ENCODE assay signal across 18 cellular contexts in the genomic region with DNA sequence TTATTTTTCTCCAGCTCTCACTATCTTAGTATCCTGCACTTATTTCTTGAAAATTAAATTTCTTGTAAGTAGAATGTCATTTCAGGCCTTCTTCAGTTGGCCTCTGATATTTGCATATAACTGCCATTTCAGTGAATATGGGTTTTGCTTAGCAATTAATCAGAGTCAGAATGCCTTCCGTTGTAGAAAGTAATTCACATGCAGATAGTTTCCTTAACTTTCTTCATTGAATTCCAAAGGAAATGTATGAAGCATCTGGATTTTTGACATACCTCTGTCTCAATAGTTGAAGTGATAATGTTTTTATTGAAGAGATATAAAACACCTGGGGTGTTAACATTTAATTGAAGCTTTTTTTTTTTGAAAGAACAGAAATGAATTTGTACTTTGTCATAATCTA.
A peak's percentile ranks its signal among the peaks of the same experiment; 100 is the strongest.
DNase-seq lines count a peak whose midpoint lies in the region; ATAC-seq, FAIRE-seq and TF ChIP-seq lines count a peak whose summit lies in the region.
"Had no signal": no experiment of that assay in that cellular context is flagged by ENCODE, and none has a peak within 500 bp of the region (broad histone marks: within the 10 kb centered on the region; RNA-seq: fewer than 3 reads in every experiment).

No MANE protein-coding gene starts in this region.

- no peak overlapping the region for H3K14ac ChIP-seq in H1 (ENCODE audit: insufficient read length)

- H3K4ac ChIP-seq in H1 (replicated peaks; ENCODE audit: insufficient read length, low read depth, low read length) = no peak overlapping the region

- H4K91ac ChIP-seq in H1 (replicated peaks; ENCODE audit: insufficient read length, low read length) = no peak overlapping the region

- DNase-seq in H1 (ENCODE audit: low read depth in 1 of 2, low spot score in 2 of 2) = peak in 1 of 2 experiments; percentile 15
- peak; percentile 29 for DNase-seq in iPS DF 6.9 (ENCODE audit: low read depth, low spot score)
- no peak for DNase-seq in NCI-H2107 (lab: John Stamatoyannopoulos, UW)
- DNase-seq in effector memory CD4-positive, alpha-beta T cell = no peak
- no peak for DNase-seq in pons (ENCODE audit: low spot score)
- DNase-seq: ACHN; BE2C; C1 segment of cervical spinal cord; Caco-2; CD4-positive, CD25-positive, alpha-beta regulatory T cell; DMS79 treated with DMSO at 0.1 percent for 48 hours; GF-D8; HCEC 1CT; KG1 had no signal

- TF ChIP-seq EP300 in H1 (IDR thresholded peaks at IDR 0.05; ENCODE audit: borderline replicate concordance in 1 of 2, low read depth in 2 of 2, low read length in 2 of 2) = 0 out of 3 replicates have a peak, but pooled peaks of 1 of the 2 experiments have one; percentile 5

- H4K5ac ChIP-seq in H1 (ENCODE audit: insufficient read length, low read depth, low read length) = no peak overlapping the region

- H3K4me1 ChIP-seq in HUES48 (ENCODE audit: control insufficient read depth, insufficient read depth, low read length) (peaks cover 42% of the 10 kb centered on the region), H1 (replicated peaks in 1 of 4; ENCODE audit: control insufficient read depth in 3 of 4, insufficient read depth in 4 of 4, low read length in 3 of 4) (peaks cover 0 to 3% (median 0%) of the 10 kb centered on the region in 4 experiments; a peak in 2 of 7 replicates), iPS DF 6.9 (ENCODE audit: control insufficient read depth, insufficient read depth, low read length) (peaks cover 3% of the 10 kb centered on the region; the same call in 1 of the 2 replicates)
- H3K4me1 ChIP-seq in effector memory CD4-positive, alpha-beta T cell (ENCODE audit: control insufficient read depth, insufficient read depth, low read length, poor library complexity, severe bottlenecking) = no peaks in the 10 kb centered on the region
- H3K4me1 ChIP-seq: BE2C, Caco-2 had no signal

- H3K9me3 ChIP-seq in HUES48 (ENCODE audit: control insufficient read depth, insufficient read depth, low read length) = no peaks in the 10 kb centered on the region
- no peaks in the 10 kb centered on the region for H3K9me3 ChIP-seq in H1 (ENCODE audit: insufficient read depth in 2 of 2, low read depth in 1 of 2, low read length in 1 of 2)
- no peaks in the 10 kb centered on the region for H3K9me3 ChIP-seq in iPS DF 6.9 (ENCODE audit: control insufficient read depth, insufficient read depth, low read length)
- no peaks in the 10 kb centered on the region for H3K9me3 ChIP-seq in effector memory CD4-positive, alpha-beta T cell (ENCODE audit: control insufficient read depth, low read length)
- H3K9me3 ChIP-seq: BE2C, Caco-2 had no signal

- peak overlapping the region; percentile 14; the same call in 1 of the 2 replicates for H3K4me3 ChIP-seq in HUES48 (ENCODE audit: low read depth, low read length)
- H3K4me3 ChIP-seq in H1 (ENCODE audit: extremely low read depth in 1 of 4, insufficient read depth in 2 of 4, low read depth in 3 of 4, low read length in 4 of 4) = 0 out of 8 replicates have a peak overlapping the region, but pooled peaks of 1 of the 4 experiments have one; percentile 23
- H3K4me3 ChIP-seq in iPS DF 6.9 (ENCODE audit: low read length) = no peak overlapping the region
- no peak overlapping the region for H3K4me3 ChIP-seq in effector memory CD4-positive, alpha-beta T cell (ENCODE audit: insufficient read depth, low read depth, low read length, poor library complexity, severe bottlenecking)

- no peaks in the 10 kb centered on the region for H4K20me1 ChIP-seq in H1 (replicated peaks in 1 of 2; ENCODE audit: control insufficient read depth in 1 of 2, insufficient read depth in 2 of 2, low read length in 2 of 2)

- H2BK20ac ChIP-seq in H1 (ENCODE audit: low read length) = no peak overlapping the region

- no peak overlapping the region for H3K56ac ChIP-seq in H1 (replicated peaks; ENCODE audit: insufficient read length, low read depth, low read length)

- H2BK15ac ChIP-seq in H1 (ENCODE audit: low read length) = no peak overlapping the region

- H2AFZ ChIP-seq in H1 (ENCODE audit: low read length) = no peak overlapping the region

- no peaks in the 10 kb centered on the region for H3K23me2 ChIP-seq in H1 (ENCODE audit: low read depth, low read length)

- H3K27ac ChIP-seq in HUES48 (ENCODE audit: low read depth, low read length) = peak overlapping the region; percentile 29
- H3K27ac ChIP-seq in H1 (ENCODE audit: low read depth, low read length) = no peak overlapping the region
- H3K27ac ChIP-seq in iPS DF 6.9 (ENCODE audit: low read length) = no peak overlapping the region
- no peak overlapping the region for H3K27ac ChIP-seq in effector memory CD4-positive, alpha-beta T cell (ENCODE audit: insufficient read depth, low read length, poor library complexity, severe bottlenecking)
- H3K27ac ChIP-seq: HL-60 had no signal

- H2BK12ac ChIP-seq in H1 (ENCODE audit: low read depth, low read length) = no peak overlapping the region

- POLR2A ChIA-PET in H1 (lab: Charles Lee; ENCODE audit: partially characterized antibody) = interaction anchor here (1.0 kb wide), 1 partner anchor 15 kb away, joined by 3 read pairs; no protein-coding TSS in a partner anchor

- H2BK5ac ChIP-seq in H1 (ENCODE audit: low read depth, low read length) = no peak overlapping the region

- H3K36me3 ChIP-seq in HUES48 (ENCODE audit: control insufficient read depth, insufficient read depth, low read length) (no peaks in the 10 kb centered on the region), H1 (ENCODE audit: control insufficient read depth in 2 of 4, insufficient read depth in 4 of 4, low read length in 3 of 4) (no peaks in the 10 kb centered on the region), iPS DF 6.9 (ENCODE audit: control insufficient read depth, insufficient read depth, low read length) (no peaks in the 10 kb centered on the region)
- H3K36me3 ChIP-seq in effector memory CD4-positive, alpha-beta T cell (ENCODE audit: control insufficient read depth, insufficient read depth, low read length) = no peaks in the 10 kb centered on the region
- H3K36me3 ChIP-seq: BE2C had no signal

- no peak overlapping the region for H2AK5ac ChIP-seq in H1 (ENCODE audit: low read depth, low read length)

- H3K9ac ChIP-seq in HUES48 (ENCODE audit: low read depth, low read length) (no peak overlapping the region), H1 (replicated peaks in 1 of 4; ENCODE audit: extremely low read depth in 1 of 4, low read depth in 3 of 4, low read length in 3 of 4) (no peak overlapping the region)

- 0 out of 4 replicates have a peak overlapping the region, but pooled peaks of 1 of the 2 experiments have one; percentile 3 for H3K4me2 ChIP-seq in H1 (ENCODE audit: insufficient read depth in 1 of 2, low read depth in 2 of 2, low read length in 2 of 2)

- H3K18ac ChIP-seq in H1 (ENCODE audit: extremely low read depth, low read length) = no peak overlapping the region

- CTCF ChIA-PET in H1 (lab: Charles Lee; ENCODE audit: partially characterized antibody) = interaction anchor here (1.4 kb wide), 1 partner anchor 12 kb away, joined by 3 read pairs; no protein-coding TSS in a partner anchor

- no peaks in the 10 kb centered on the region for H3K79me1 ChIP-seq in H1 (ENCODE audit: low read depth, low read length)

- TF ChIP-seq POLR2A in H1 (IDR thresholded peaks at IDR 0.05; ENCODE audit: control extremely low read depth in 1 of 2, low read depth in 2 of 2, low read length in 2 of 2) = no peak

- H2BK120ac ChIP-seq in H1 (replicated peaks; ENCODE audit: low read depth, low read length) = no peak overlapping the region

- no peaks in the 10 kb centered on the region for H3K79me2 ChIP-seq in H1 (ENCODE audit: control insufficient read depth in 1 of 2, insufficient read depth in 2 of 2, low read length in 2 of 2)

- no peak for ATAC-seq in HG02970 (IDR thresholded peaks at IDR 0.05; ENCODE audit: low FRiP score, unreplicated experiment)

- no peak for TF ChIP-seq CTCF in H1 (IDR thresholded peaks at IDR 0.05; ENCODE audit: control extremely low read depth in 1 of 3, insufficient read depth in 1 of 3, low read depth in 1 of 3, low read length in 3 of 3)

- no peaks in the 10 kb centered on the region for H3K27me3 ChIP-seq in HUES48 (ENCODE audit: control insufficient read depth, insufficient read depth, low read length)
- no peaks in the 10 kb centered on the region for H3K27me3 ChIP-seq in H1 (replicated peaks in 1 of 4; ENCODE audit: control insufficient read depth in 3 of 4, extremely low read depth in 1 of 4, insufficient read depth in 3 of 4, low read length in 3 of 4)
- no peaks in the 10 kb centered on the region for H3K27me3 ChIP-seq in iPS DF 6.9 (ENCODE audit: control insufficient read depth, insufficient read depth, low read length)
- no peaks in the 10 kb centered on the region for H3K27me3 ChIP-seq in effector memory CD4-positive, alpha-beta T cell (replicated peaks; ENCODE audit: control insufficient read depth, insufficient read depth, low read length, poor library complexity, severe bottlenecking)
- H3K27me3 ChIP-seq: BE2C had no signal

- 0% methylated on average over 1 of the region's 1 CpG; no CpG with 5 or more reads in 1 of the 2 experiments for WGBS in H1 (ENCODE audit: extremely low coverage in 1 of 2, insufficient coverage in 1 of 2, insufficient read length in 1 of 2, insufficient replicate concordance in 2 of 2, low coverage in 1 of 2, low lambda C conversion rate in 2 of 2, missing lambda C conversion rate in 1 of 2), 2 experiments
- no CpG with 5 or more reads among the region's 1 CpG for WGBS in iPS DF 6.9 (ENCODE audit: insufficient coverage, insufficient read length)

- no peak for FAIRE-seq in H1 (lab: Jason Lieb, UNC)
- FAIRE-seq: A204.1 had no signal

- H3K23ac ChIP-seq in H1 (ENCODE audit: insufficient read length) = no peak overlapping the region

- TF ChIP-seq RAD21 in H1 (IDR thresholded peaks at IDR 0.05 in 1 of 2, conservative IDR thresholded peaks at IDR 0.05 in 1 of 2; ENCODE audit: low read depth in 2 of 2, low read length in 2 of 2) = no peak

- H4K8ac ChIP-seq in H1 (ENCODE audit: extremely low read depth, insufficient read depth, low read length) = no peak overlapping the region

TF ChIP-seq in H1, 55 proteins besides CTCF, POLR2A, EP300 and RAD21 (continues in another document):
- no peak for TF ChIP-seq CHD2 (IDR thresholded peaks at IDR 0.05; ENCODE audit: low read length)
- peak; percentile 45; the same call in 1 of the 2 replicates for TF ChIP-seq POU5F1 (IDR thresholded peaks at IDR 0.05; ENCODE audit: low read depth, low read length)
- no peak for TF ChIP-seq RFX5 (IDR thresholded peaks at IDR 0.05; ENCODE audit: borderline replicate concordance, low read depth, low read length)
- no peak for TF ChIP-seq TAF7 (optimal IDR thresholded peaks at IDR 0.05; ENCODE audit: borderline replicate concordance, low read depth, low read length)
- no peak for TF ChIP-seq YY1 (IDR thresholded peaks at IDR 0.05; ENCODE audit: low read depth, low read length)
- TF ChIP-seq, protein P1, sequence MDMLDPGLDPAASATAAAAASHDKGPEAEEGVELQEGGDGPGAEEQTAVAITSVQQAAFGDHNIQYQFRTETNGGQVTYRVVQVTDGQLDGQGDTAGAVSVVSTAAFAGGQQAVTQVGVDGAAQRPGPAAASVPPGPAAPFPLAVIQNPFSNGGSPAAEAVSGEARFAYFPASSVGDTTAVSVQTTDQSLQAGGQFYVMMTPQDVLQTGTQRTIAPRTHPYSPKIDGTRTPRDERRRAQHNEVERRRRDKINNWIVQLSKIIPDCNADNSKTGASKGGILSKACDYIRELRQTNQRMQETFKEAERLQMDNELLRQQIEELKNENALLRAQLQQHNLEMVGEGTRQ (IDR thresholded peaks at IDR 0.05; ENCODE audit: low read length) = no peak
